ENCODE assay signal across 8 cellular contexts in the genomic region with DNA sequence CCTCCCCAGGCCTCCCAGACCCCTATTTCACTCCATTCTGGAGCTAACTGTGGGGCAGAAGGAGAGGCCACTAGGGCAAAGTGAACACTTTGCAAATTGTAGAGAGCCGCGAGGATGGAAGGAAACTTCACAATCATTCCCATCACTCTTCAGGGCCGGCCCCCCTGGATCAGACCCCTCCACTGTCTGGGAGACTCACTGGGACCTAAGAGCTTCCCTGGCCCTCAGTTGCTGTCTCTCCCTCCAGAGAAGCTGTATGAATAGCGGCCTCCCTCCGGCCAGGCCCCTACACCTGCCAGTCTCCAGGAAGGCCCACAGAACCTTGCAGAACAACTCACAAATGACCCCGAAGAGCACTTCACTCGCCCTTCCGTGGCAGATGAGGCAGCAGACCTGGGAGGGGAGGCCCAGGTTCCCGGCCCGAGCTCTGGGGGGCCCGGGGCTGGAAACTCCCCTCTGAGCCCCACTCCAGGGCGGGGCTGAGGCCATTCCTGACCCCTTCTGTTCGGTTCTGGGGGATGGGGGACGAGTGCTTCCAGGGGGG.
DNase-seq lines count a peak whose midpoint lies in the region; ATAC-seq and TF ChIP-seq lines count a peak whose summit lies in the region.

No MANE protein-coding gene starts in this region.

- H3K4me1 ChIP-seq in BE2C (peaks cover 26% of the 10 kb centered on the region), KMS-11 (ENCODE audit: low read depth, poor library complexity, severe bottlenecking) (peaks cover 59% of the 10 kb centered on the region), esophagus (ENCODE audit: control insufficient read depth in 2 of 2, insufficient read depth in 2 of 2, low read length in 1 of 2) (peaks cover 0 to 10% of the 10 kb centered on the region in 2 donors), neuronal stem cell (ENCODE audit: control insufficient read depth in 2 of 2, insufficient read depth in 1 of 2, low read depth in 1 of 2, low read length in 2 of 2) (peaks cover 19 to 33% of the 10 kb centered on the region in 2 donors)

- no peak overlapping the region for H3K4ac ChIP-seq in neuronal stem cell (ENCODE audit: low read length)

- 43 to 46% methylated on average over 13 to 14 of the region's 14 CpGs for WGBS in esophagus, 2 donors
- WGBS in neuronal stem cell (ENCODE audit: extremely low coverage in 2 of 2, insufficient read length in 2 of 2, insufficient replicate concordance in 1 of 2), 2 donors = no CpG with 5 or more reads among the region's 14 CpGs

- no peaks in the 10 kb centered on the region for H3K79me1 ChIP-seq in neuronal stem cell (ENCODE audit: low read depth, low read length)

- TF ChIP-seq CTCF in BE2C (IDR thresholded peaks at IDR 0.05; ENCODE audit: low read depth, low read length) = no peak
- TF ChIP-seq CTCF in KMS-11 (conservative IDR thresholded peaks at IDR 0.05; ENCODE audit: low read depth, low read length) = no peak

- H3K18ac ChIP-seq in neuronal stem cell (ENCODE audit: low read length) = peak overlapping the region; percentile 99

- H2AFZ ChIP-seq in KMS-11 (ENCODE audit: low read depth) (peak overlapping the region; percentile 29; the same call in 1 of the 2 replicates), neuronal stem cell (ENCODE audit: low read length) (peak overlapping the region; percentile 89)

- H2BK12ac ChIP-seq in neuronal stem cell (ENCODE audit: low read length) = peak overlapping the region; percentile 80

- H3K79me2 ChIP-seq in KMS-11 (ENCODE audit: insufficient read depth, low read depth) = no peaks in the 10 kb centered on the region

- H4K91ac ChIP-seq in neuronal stem cell (ENCODE audit: low read depth, low read length, poor library complexity) = no peak overlapping the region

- H2AK5ac ChIP-seq in neuronal stem cell (ENCODE audit: low read depth, low read length) = peak overlapping the region; percentile 90

- DNase-seq in BE2C (no peak), neuronal stem cell (ENCODE audit: low spot score) (no peak), inferior parietal cortex (ENCODE audit: extremely low spot score) (no peak), T-helper 1 cell (no peak)

- H3K27me3 ChIP-seq in BE2C (no peaks in the 10 kb centered on the region), KMS-11 (ENCODE audit: insufficient read depth, low read depth) (no peaks in the 10 kb centered on the region), esophagus (ENCODE audit: control insufficient read depth in 1 of 2, insufficient read depth in 2 of 2, low read length in 2 of 2) (no peaks in the 10 kb centered on the region), neuronal stem cell (ENCODE audit: control insufficient read depth in 3 of 3, insufficient read depth in 3 of 3, low read depth in 1 of 3, low read length in 3 of 3) (no peaks in the 10 kb centered on the region)

- H3K4me3 ChIP-seq in BE2C (ENCODE audit: low read depth, low read length) (peak overlapping the region; percentile 49), KMS-11 (IDR thresholded peaks at IDR 0.05; ENCODE audit: insufficient read depth, low read depth, low read length) (no peak overlapping the region), esophagus (ENCODE audit: low read depth in 1 of 2, low read length in 2 of 2) (peak overlapping the region in 1 of 2 donors; percentile 40), neuronal stem cell (ENCODE audit: low read length in 2 of 2) (no peak overlapping the region)

- no peaks in the 10 kb centered on the region for H4K20me1 ChIP-seq in KMS-11 (ENCODE audit: insufficient read depth)

- H3K27ac ChIP-seq in KMS-11 (peak overlapping the region; percentile 95), esophagus (ENCODE audit: low read depth in 2 of 2, low read length in 1 of 2) (peak overlapping the region; percentile 73 to 78), neuronal stem cell (replicated peaks; ENCODE audit: low read length) (no peak overlapping the region)

- ATAC-seq in GM19035 (IDR thresholded peaks at IDR 0.05; ENCODE audit: unreplicated experiment) (no peak), GM21723 (IDR thresholded peaks at IDR 0.05; ENCODE audit: unreplicated experiment) (no peak)

- H3K9ac ChIP-seq in KMS-11 (peak overlapping the region; percentile 80), neuronal stem cell (ENCODE audit: low read depth, low read length, poor library complexity) (no peak overlapping the region)

- no peaks in the 10 kb centered on the region for H3K36me3 ChIP-seq in BE2C
- no peaks in the 10 kb centered on the region for H3K36me3 ChIP-seq in KMS-11 (ENCODE audit: insufficient read depth)
- no peaks in the 10 kb centered on the region for H3K36me3 ChIP-seq in esophagus (ENCODE audit: control insufficient read depth in 2 of 2, insufficient read depth in 2 of 2, low read length in 1 of 2)
- H3K36me3 ChIP-seq in neuronal stem cell (replicated peaks in 1 of 2; ENCODE audit: control insufficient read depth in 2 of 2, insufficient read depth in 2 of 2, low read length in 2 of 2) = no peaks in the 10 kb centered on the region

- H3K9me3 ChIP-seq in BE2C (no peaks in the 10 kb centered on the region), esophagus (ENCODE audit: control insufficient read depth in 2 of 2, insufficient read depth in 1 of 2, low read depth in 1 of 2, low read length in 1 of 2) (no peaks in the 10 kb centered on the region), neuronal stem cell (replicated peaks in 1 of 2; ENCODE audit: control insufficient read depth in 2 of 2, insufficient read depth in 1 of 2, low read depth in 1 of 2, low read length in 2 of 2) (no peaks in the 10 kb centered on the region)

- H4K8ac ChIP-seq in neuronal stem cell (ENCODE audit: low read depth, low read length) = no peak overlapping the region

- peak overlapping the region; percentile 56 for H2BK5ac ChIP-seq in neuronal stem cell (ENCODE audit: low read length)

- peak overlapping the region; percentile 9 for H2BK120ac ChIP-seq in neuronal stem cell (ENCODE audit: low read depth, low read length)

- H2BK15ac ChIP-seq in neuronal stem cell (ENCODE audit: low read length) = peak overlapping the region; percentile 84

- peak overlapping the region; percentile 32 for H3K23ac ChIP-seq in neuronal stem cell (ENCODE audit: low read depth, low read length, poor library complexity)

- no peak overlapping the region for H3K14ac ChIP-seq in neuronal stem cell (ENCODE audit: low read length)

- H3K4me2 ChIP-seq in KMS-11 (peak overlapping the region; percentile 98), neuronal stem cell (ENCODE audit: insufficient read depth, low read length, poor library complexity, severe bottlenecking) (no peak overlapping the region)
